11 cellular contexts compared by ENCODE assay signal in the genomic region with DNA sequence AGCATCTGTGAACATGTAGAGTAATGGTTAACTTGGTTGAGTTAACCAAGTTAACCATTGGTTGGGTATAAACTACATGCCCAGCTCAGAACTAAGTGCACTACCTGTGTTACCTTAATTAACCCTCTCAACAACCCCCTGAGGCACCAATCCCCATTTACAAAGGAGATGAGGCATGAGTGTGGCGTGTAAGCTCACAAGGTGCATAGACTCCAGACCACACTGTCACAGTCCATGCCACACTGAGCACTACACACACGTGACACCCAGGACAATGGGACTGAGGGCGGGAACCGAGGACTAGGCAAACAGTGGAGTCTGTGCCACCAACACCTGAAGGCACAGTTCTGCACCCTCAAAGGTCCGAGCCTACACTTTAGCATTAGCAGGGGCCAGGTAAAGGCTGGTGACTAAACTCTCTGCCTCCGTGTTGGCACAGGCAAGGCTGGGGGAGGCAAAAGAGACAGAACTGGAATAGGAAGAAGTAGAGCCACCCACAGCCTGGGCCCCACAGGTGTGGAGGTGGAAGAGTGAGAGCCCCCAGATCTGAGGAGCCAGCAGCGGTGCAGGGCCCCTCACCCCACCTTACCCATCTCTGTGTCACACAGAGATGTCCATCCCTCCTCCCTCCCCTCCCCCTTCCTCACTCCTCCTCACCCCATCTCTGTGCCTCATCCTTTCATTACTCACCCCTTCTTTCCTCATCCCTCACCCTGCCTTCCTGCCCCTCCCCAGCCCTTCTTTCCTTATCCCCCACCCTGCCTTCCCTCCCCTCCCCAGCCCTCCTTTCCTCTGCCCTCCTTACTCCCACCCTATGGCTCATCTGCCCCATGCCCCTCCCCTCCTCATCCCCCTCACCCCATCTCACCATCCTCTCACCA. TPM values are rescaled to one million over a fixed set of nuclear protein-coding genes. Genes with fewer than 3 reads are reported as not detected.
DNase-seq lines count a peak whose midpoint lies in the region; ATAC-seq and TF ChIP-seq lines count a peak whose summit lies in the region.
"Had no signal": no experiment of that assay in that cellular context is flagged by ENCODE, and none has a peak within 500 bp of the region (broad histone marks: within the 10 kb centered on the region; RNA-seq: fewer than 3 reads in every experiment).

No MANE protein-coding gene starts in this region.

- no peak for TF ChIP-seq EP300 in suprapubic skin (IDR thresholded peaks at IDR 0.05)

- H3K27ac Mint-ChIP-seq in CD8-positive, alpha-beta T cell: peak overlapping the region; percentile 60
- peak overlapping the region; percentile 89 for H3K27ac Mint-ChIP-seq in activated CD4-positive, alpha-beta T cell treated with anti-CD3 and anti-CD28 coated beads, Interleukin-2, amount 10 ng/mL, durations not matched to agents 24 days and 14 days
- peak overlapping the region; percentile 60 for H3K27ac Mint-ChIP-seq in glutamatergic neuron (ENCODE audit: unreplicated experiment)

- TF ChIP-seq POLR2A in suprapubic skin (IDR thresholded peaks at IDR 0.05): no peak

- DNase-seq in CD8-positive, alpha-beta T cell: no peak
- no peak for DNase-seq in activated CD4-positive, alpha-beta T cell treated with anti-CD3 and anti-CD28 coated beads, Interleukin-2, amount 10 ng/mL, durations not matched to agents 24 days and 14 days
- no peak for DNase-seq in glutamatergic neuron
- DNase-seq in H4 (ENCODE audit: low spot score): no peak
- DNase-seq in suprapubic skin (ENCODE audit: low spot score in 2 of 2): no peak
- DNase-seq: kidney glomerular epithelial cell, NCI-H526 treated with DMSO at 0.1 percent for 48 hours had no signal

- TF ChIP-seq CTCF in 22Rv1 (IDR thresholded peaks at IDR 0.05) (no peak), glutamatergic neuron (IDR thresholded peaks at IDR 0.05; ENCODE audit: partially characterized antibody, unreplicated experiment) (no peak), suprapubic skin (IDR thresholded peaks at IDR 0.05) (no peak)
- TF ChIP-seq CTCF in CD8-positive, alpha-beta T cell (IDR thresholded peaks at IDR 0.05): no peak

- H3K4me1 ChIP-seq in CD8-positive, alpha-beta T cell (ENCODE audit: insufficient read depth, low read length): peaks cover 61% of the 10 kb centered on the region
- H3K4me1 ChIP-seq in suprapubic skin: peaks cover 49% of the 10 kb centered on the region

- peaks cover 4% of the 10 kb centered on the region for H3K36me3 Mint-ChIP-seq in CD8-positive, alpha-beta T cell
- peaks cover 5% of the 10 kb centered on the region for H3K36me3 Mint-ChIP-seq in activated CD4-positive, alpha-beta T cell treated with anti-CD3 and anti-CD28 coated beads, Interleukin-2, amount 10 ng/mL, durations not matched to agents 24 days and 14 days (ENCODE audit: low read depth)
- H3K36me3 Mint-ChIP-seq in glutamatergic neuron (ENCODE audit: unreplicated experiment): peaks cover 7% of the 10 kb centered on the region

- no peak for ATAC-seq in CD8-positive, alpha-beta T cell
- ATAC-seq in GM18517 (IDR thresholded peaks at IDR 0.05; ENCODE audit: unreplicated experiment) (no peak), HG02840 (IDR thresholded peaks at IDR 0.05; ENCODE audit: low FRiP score, unreplicated experiment) (no peak)

- no peaks in the 10 kb centered on the region for H3K9me3 ChIP-seq in CD8-positive, alpha-beta T cell (ENCODE audit: low read length)
- no peaks in the 10 kb centered on the region for H3K9me3 ChIP-seq in suprapubic skin
- H3K9me3 ChIP-seq: adrenal gland had no signal

- no peaks in the 10 kb centered on the region for H3K27me3 Mint-ChIP-seq in CD8-positive, alpha-beta T cell (ENCODE audit: low read depth)
- H3K27me3 Mint-ChIP-seq in activated CD4-positive, alpha-beta T cell treated with anti-CD3 and anti-CD28 coated beads, Interleukin-2, amount 10 ng/mL, durations not matched to agents 24 days and 14 days: no peaks in the 10 kb centered on the region
- H3K27me3 Mint-ChIP-seq in glutamatergic neuron (ENCODE audit: unreplicated experiment): peaks cover 20% of the 10 kb centered on the region

- H3K4me3 ChIP-seq in CD8-positive, alpha-beta T cell (ENCODE audit: low read depth, low read length): no peak overlapping the region
- no peak overlapping the region for H3K4me3 ChIP-seq in suprapubic skin

- 69% methylated on average over 7 of the region's 7 CpGs for WGBS in suprapubic skin

- no peaks in the 10 kb centered on the region for H3K27me3 ChIP-seq in CD8-positive, alpha-beta T cell (ENCODE audit: insufficient read depth, low read length)
- no peaks in the 10 kb centered on the region for H3K27me3 ChIP-seq in suprapubic skin
- H3K27me3 ChIP-seq: adrenal gland had no signal

- H3K36me3 ChIP-seq in CD8-positive, alpha-beta T cell (ENCODE audit: insufficient read depth, low read length): no peaks in the 10 kb centered on the region
- H3K36me3 ChIP-seq in suprapubic skin: no peaks in the 10 kb centered on the region
- H3K36me3 ChIP-seq: adrenal gland had no signal

- H3K4me3 Mint-ChIP-seq in CD8-positive, alpha-beta T cell: peak overlapping the region; percentile 19
- peak overlapping the region; percentile 86 for H3K4me3 Mint-ChIP-seq in activated CD4-positive, alpha-beta T cell treated with anti-CD3 and anti-CD28 coated beads, Interleukin-2, amount 10 ng/mL, durations not matched to agents 24 days and 14 days
- H3K4me3 Mint-ChIP-seq in glutamatergic neuron (ENCODE audit: unreplicated experiment): peak overlapping the region; percentile 31

- H3K27ac ChIP-seq in 22Rv1 (0 out of 2 replicates have a peak overlapping the region, but pooled peaks have one; percentile 20), suprapubic skin (no peak overlapping the region)
- peak overlapping the region; percentile 8 for H3K27ac ChIP-seq in CD8-positive, alpha-beta T cell (ENCODE audit: low read depth, low read length)

- H3K9me3 Mint-ChIP-seq in CD8-positive, alpha-beta T cell: no peaks in the 10 kb centered on the region
- no peaks in the 10 kb centered on the region for H3K9me3 Mint-ChIP-seq in activated CD4-positive, alpha-beta T cell treated with anti-CD3 and anti-CD28 coated beads, Interleukin-2, amount 10 ng/mL, durations not matched to agents 24 days and 14 days
- peaks cover 26% of the 10 kb centered on the region for H3K9me3 Mint-ChIP-seq in glutamatergic neuron (ENCODE audit: unreplicated experiment)

- CTCF ChIA-PET in CD8-positive, alpha-beta T cell (lab: Charles Lee): interaction anchor here (0.7 to 1.7 kb wide), 2 partner anchors 84 to 88 kb away, joined by 3 to 5 read pairs; no protein-coding TSS in a partner anchor

- H3K4me1 Mint-ChIP-seq in CD8-positive, alpha-beta T cell (ENCODE audit: low read depth): peaks cover 65% of the 10 kb centered on the region
- peaks cover 73% of the 10 kb centered on the region for H3K4me1 Mint-ChIP-seq in activated CD4-positive, alpha-beta T cell treated with anti-CD3 and anti-CD28 coated beads, Interleukin-2, amount 10 ng/mL, durations not matched to agents 24 days and 14 days
- H3K4me1 Mint-ChIP-seq in glutamatergic neuron (ENCODE audit: low read depth, unreplicated experiment): peaks cover 42% of the 10 kb centered on the region

- POLR2A ChIA-PET in CD8-positive, alpha-beta T cell (lab: Charles Lee): no interaction called here

- intact Hi-C loops in CD8-positive, alpha-beta T cell (cut with DNase I, micrococcal nuclease): loop anchor here (2.0 to 5.0 kb wide), 9 partner anchors 50 to 1205 kb away; a partner anchor contains a TSS
- intact Hi-C loops in activated CD4-positive, alpha-beta T cell treated with anti-CD3 and anti-CD28 coated beads, Interleukin-2, amount 10 ng/mL, durations not matched to agents 24 days and 14 days (cut with micrococcal nuclease): loop anchor here (5.0 kb wide), 1 partner anchor 285 kb away; no protein-coding TSS in a partner anchor

RNA-seq across cellular contexts. Expression of a gene that starts 2.1 kb away (rescaled TPM):
- 1 to 10 TPM; 2.1 to 2.2 TPM for total RNA-seq in CD8-positive, alpha-beta T cell
- 7.7 and 10.6 TPM in 2 replicates for total RNA-seq in activated CD4-positive, alpha-beta T cell treated with anti-CD3 and anti-CD28 coated beads, Interleukin-2, amount 10 ng/mL, durations not matched to agents 24 days and 14 days
- total RNA-seq in glutamatergic neuron (ENCODE audit: unreplicated experiment) (137 TPM), suprapubic skin (1 to 10 TPM in 3 of 4 donors, under 1 TPM in 1; 0.98 to 4.7 (median 1.6) TPM)
- total RNA-seq in H4 (2014; rRNA removed; shearing (Covaris generic)): 7.2 and 9.2 TPM in 2 replicates

RNA-seq across cellular contexts. Expression of a gene that starts 29.3 kb away (rescaled TPM):
- not detected for total RNA-seq in CD8-positive, alpha-beta T cell
- 0.14 and 0.57 TPM in 2 replicates for total RNA-seq in activated CD4-positive, alpha-beta T cell treated with anti-CD3 and anti-CD28 coated beads, Interleukin-2, amount 10 ng/mL, durations not matched to agents 24 days and 14 days
- 3.1 TPM for total RNA-seq in glutamatergic neuron (ENCODE audit: unreplicated experiment)
- total RNA-seq in H4 (2014; rRNA removed; shearing (Covaris generic)): not detected in 2 replicates
- 1 to 10 TPM in 2 of 4 donors, under 1 TPM in 2; 0.26 to 4.2 (median 1.2) TPM for total RNA-seq in suprapubic skin

Comparison
In these comparisons a context has a peak if more than half of its experiments do, and no peak if none do; other contexts are left out.
1. H3K4me3 Mint-ChIP-seq: peak in every context shown above with its lines; median percentile 86 in activated CD4-positive, alpha-beta T cell treated with anti-CD3 and anti-CD28 coated beads, Interleukin-2, amount 10 ng/mL, durations not matched to agents 24 days and 14 days; 31 in glutamatergic neuron; 19 in CD8-positive, alpha-beta T cell.
2. RNA of a gene that starts 2.1 kb away (total RNA-seq): 137 TPM in glutamatergic neuron (single experiment); 7.7 to 10.6 TPM in activated CD4-positive, alpha-beta T cell treated with anti-CD3 and anti-CD28 coated beads, Interleukin-2, amount 10 ng/mL, durations not matched to agents 24 days and 14 days, 7.2 to 9.2 TPM in H4, 0.98 to 4.7 TPM in suprapubic skin and 2.1 to 2.2 TPM in CD8-positive, alpha-beta T cell; every median in the first group is over 10 times any median in the second.
3. Peak in every context shown above with its lines, with median percentiles within 50 percentile points of each other: H3K27ac Mint-ChIP-seq.